11 cellular contexts compared by ENCODE assay signal in the genomic region with DNA sequence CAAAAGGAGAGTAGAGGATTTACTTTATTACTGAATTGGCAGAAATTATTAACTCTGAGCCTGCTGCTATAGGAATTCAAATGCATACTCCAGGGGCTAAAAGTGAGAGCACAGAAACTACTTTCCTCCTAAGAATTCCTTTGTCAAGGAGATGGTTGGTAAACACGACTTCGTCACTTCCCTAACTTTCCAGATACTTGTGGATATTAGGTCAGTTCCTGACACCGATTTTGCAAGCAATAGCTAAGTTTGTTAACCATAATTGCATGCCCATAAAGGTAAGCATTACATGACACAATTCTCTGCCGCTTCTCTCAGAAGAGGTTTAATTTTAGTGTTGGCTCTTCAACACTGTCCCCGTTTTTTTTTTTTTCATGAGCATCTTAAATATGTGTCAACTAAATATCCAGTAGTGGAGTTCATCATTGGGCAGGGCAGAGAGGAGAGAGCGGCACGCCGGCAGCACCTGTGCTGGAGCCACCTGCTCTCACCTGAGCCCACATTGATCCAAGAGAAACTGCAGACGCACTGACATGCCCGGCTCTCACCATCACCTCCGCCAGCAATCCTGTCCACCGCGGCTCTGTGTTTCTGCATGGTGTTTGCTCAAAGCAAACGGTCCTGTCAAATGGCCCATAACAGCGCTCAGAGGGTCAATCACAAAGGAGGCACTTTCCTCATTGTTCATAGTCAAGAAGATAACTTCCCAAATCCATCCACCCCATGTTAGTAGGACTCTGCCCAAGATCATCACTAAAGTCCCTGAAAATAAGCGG. TPM values are rescaled to one million over a fixed set of nuclear protein-coding genes. Genes with fewer than 3 reads are reported as not detected.
A peak's percentile ranks its signal among the peaks of the same experiment; 100 is the strongest.
DNase-seq lines count a peak whose midpoint lies in the region; ATAC-seq lines count a peak whose summit lies in the region.
"Had no signal": no experiment of that assay in that cellular context is flagged by ENCODE, and none has a peak within 500 bp of the region (broad histone marks: within the 10 kb centered on the region; RNA-seq: fewer than 3 reads in every experiment).

No MANE protein-coding gene starts in this region.

- in situ Hi-C loops in KBM-7 (cut with MboI; ENCODE audit: low pct_unique_long_range_greater_than_20kb, low sequenced_read_pairs) (no loop called here), GM23248 (cut with MboI) (no loop called here)

- H3K27ac ChIP-seq in CD4-positive, CD25-positive, alpha-beta regulatory T cell (ENCODE audit: insufficient read depth, low read length, poor library complexity, severe bottlenecking) = no peak overlapping the region
- H3K27ac ChIP-seq in muscle layer of colon (ENCODE audit: low read depth, low read length) (no peak overlapping the region), GM23248 (no peak overlapping the region)

- no peak overlapping the region for H3K4me2 ChIP-seq in GM23248 (ENCODE audit: unreplicated experiment)

- 86 to 87% methylated on average over 16 of the region's 16 CpGs for WGBS in GM23248 (ENCODE audit: low coverage in 1 of 2, low lambda C conversion rate in 2 of 2, missing lambda C conversion rate in 2 of 2), 2 experiments

- ATAC-seq in CD4-positive, CD25-positive, alpha-beta regulatory T cell (ENCODE audit: low read depth in 2 of 2) = no peak
- no peak for ATAC-seq in activated naive CD8-positive, alpha-beta T cell treated with anti-CD3 and anti-CD28 coated beads, Interleukin-2, amount 10 ng/mL, durations not matched to agents 7 days and 5 days (ENCODE audit: low read depth)

- H3K4me3 Mint-ChIP-seq in CD4-positive, CD25-positive, alpha-beta regulatory T cell = peak overlapping the region; percentile 2 to 91 (median 39)
- no peak overlapping the region for H3K4me3 Mint-ChIP-seq in activated naive CD8-positive, alpha-beta T cell treated with anti-CD3 and anti-CD28 coated beads, Interleukin-2, amount 10 ng/mL, durations not matched to agents 7 days and 5 days

- H3K4me1 Mint-ChIP-seq in CD4-positive, CD25-positive, alpha-beta regulatory T cell = peaks cover 12 to 72% (median 40%) of the 10 kb centered on the region in 4 donors
- H3K4me1 Mint-ChIP-seq in activated naive CD8-positive, alpha-beta T cell treated with anti-CD3 and anti-CD28 coated beads, Interleukin-2, amount 10 ng/mL, durations not matched to agents 7 days and 5 days = peaks cover 39% of the 10 kb centered on the region

- H3K4me1 ChIP-seq in CD4-positive, CD25-positive, alpha-beta regulatory T cell (ENCODE audit: control insufficient read depth, insufficient read depth, low read length, poor library complexity, severe bottlenecking) = peaks cover 36% of the 10 kb centered on the region
- H3K4me1 ChIP-seq in muscle layer of colon (ENCODE audit: insufficient read depth, low read length) (peaks cover 37% of the 10 kb centered on the region), GM23248 (ENCODE audit: insufficient read depth) (peaks cover 8% of the 10 kb centered on the region)

- no peaks in the 10 kb centered on the region for H3K9me3 Mint-ChIP-seq in CD4-positive, CD25-positive, alpha-beta regulatory T cell
- no peaks in the 10 kb centered on the region for H3K9me3 Mint-ChIP-seq in activated naive CD8-positive, alpha-beta T cell treated with anti-CD3 and anti-CD28 coated beads, Interleukin-2, amount 10 ng/mL, durations not matched to agents 7 days and 5 days

- H3K9ac ChIP-seq in muscle layer of colon (ENCODE audit: low read length) (peak overlapping the region; percentile 9), GM23248 (no peak overlapping the region)

- H3K9me2 ChIP-seq in GM23248 (ENCODE audit: insufficient read depth) = no peaks in the 10 kb centered on the region

- POLR2A ChIA-PET in activated naive CD8-positive, alpha-beta T cell treated with anti-CD3 and anti-CD28 coated beads, Interleukin-2, amount 10 ng/mL, durations not matched to agents 7 days and 5 days (lab: Charles Lee) = interaction anchor here (3.8 to 4.0 kb wide), 2 partner anchors 36 to 52 kb away, joined by 30 to 66 read pairs; a partner anchor contains a TSS

- H3K27me3 Mint-ChIP-seq in CD4-positive, CD25-positive, alpha-beta regulatory T cell = no peaks in the 10 kb centered on the region
- no peaks in the 10 kb centered on the region for H3K27me3 Mint-ChIP-seq in activated naive CD8-positive, alpha-beta T cell treated with anti-CD3 and anti-CD28 coated beads, Interleukin-2, amount 10 ng/mL, durations not matched to agents 7 days and 5 days

- H3F3A ChIP-seq in GM23248 (ENCODE audit: insufficient read depth) = peaks cover 14% of the 10 kb centered on the region

- no peak for DNase-seq in CD4-positive, CD25-positive, alpha-beta regulatory T cell
- DNase-seq in H7 (peak; percentile 14), KBM-7 (no peak), H4 (ENCODE audit: low spot score) (no peak), GM23248 (no peak)
- DNase-seq in activated naive CD8-positive, alpha-beta T cell treated with anti-CD3 and anti-CD28 coated beads, Interleukin-2, amount 10 ng/mL, durations not matched to agents 7 days and 5 days = no peak
- DNase-seq in stimulated activated CD4-positive, alpha-beta T cell treated with anti-CD3 and anti-CD28 coated beads, Interleukin-12 subunit alpha, Interleukin-12 subunit beta, amount 100 ng/mL, for 4 hours = no peak
- DNase-seq: activated CD8-positive, alpha-beta memory T cell treated with anti-CD3 and anti-CD28 coated beads for 24 hours; MV-4-11; NCI-H526 had no signal

- H2AFZ ChIP-seq in GM23248 = no peak overlapping the region

- peaks cover 4% of the 10 kb centered on the region for H3K36me3 Mint-ChIP-seq in CD4-positive, CD25-positive, alpha-beta regulatory T cell
- H3K36me3 Mint-ChIP-seq in activated naive CD8-positive, alpha-beta T cell treated with anti-CD3 and anti-CD28 coated beads, Interleukin-2, amount 10 ng/mL, durations not matched to agents 7 days and 5 days = peaks cover 5% of the 10 kb centered on the region

- H3K27ac Mint-ChIP-seq in CD4-positive, CD25-positive, alpha-beta regulatory T cell = peak overlapping the region in 2 of 3 donors; percentile 9 to 92
- peak overlapping the region; percentile 2 for H3K27ac Mint-ChIP-seq in activated naive CD8-positive, alpha-beta T cell treated with anti-CD3 and anti-CD28 coated beads, Interleukin-2, amount 10 ng/mL, durations not matched to agents 7 days and 5 days

- H4K20me1 ChIP-seq in GM23248 (ENCODE audit: insufficient read depth) = peaks cover 32% of the 10 kb centered on the region; the same call in 1 of the 2 replicates

- peaks cover 29% of the 10 kb centered on the region for H3K36me3 ChIP-seq in CD4-positive, CD25-positive, alpha-beta regulatory T cell (ENCODE audit: control insufficient read depth, insufficient read depth, low read length)
- peaks cover 7% of the 10 kb centered on the region for H3K36me3 ChIP-seq in H7 (replicated peaks; ENCODE audit: control insufficient read depth, insufficient read depth, low read length)
- H3K36me3 ChIP-seq in muscle layer of colon (ENCODE audit: insufficient read depth, low read length) = peaks cover 7% of the 10 kb centered on the region
- H3K36me3 ChIP-seq in GM23248 (ENCODE audit: low read depth) = no peaks in the 10 kb centered on the region

- H3K79me2 ChIP-seq in GM23248 (ENCODE audit: insufficient read depth) = peaks cover 75% of the 10 kb centered on the region

- H3K4me3 ChIP-seq in CD4-positive, CD25-positive, alpha-beta regulatory T cell (ENCODE audit: low read depth, low read length) = peak overlapping the region; percentile 35
- H3K4me3 ChIP-seq in H7 (ENCODE audit: insufficient read depth, low read depth, low read length) (no peak overlapping the region), muscle layer of colon (ENCODE audit: low read depth in 1 of 2, low read length in 2 of 2) (no peak overlapping the region), GM23248 (no peak overlapping the region)

- H3K9me3 ChIP-seq in CD4-positive, CD25-positive, alpha-beta regulatory T cell (ENCODE audit: control insufficient read depth in 2 of 2, low read length in 2 of 2) = no peaks in the 10 kb centered on the region
- H3K9me3 ChIP-seq in muscle layer of colon (ENCODE audit: low read length) (no peaks in the 10 kb centered on the region), GM23248 (ENCODE audit: low read depth) (no peaks in the 10 kb centered on the region)

- H3K27me3 ChIP-seq in CD4-positive, CD25-positive, alpha-beta regulatory T cell (ENCODE audit: control insufficient read depth, insufficient read depth, low read length) = no peaks in the 10 kb centered on the region
- no peaks in the 10 kb centered on the region for H3K27me3 ChIP-seq in H7 (ENCODE audit: control insufficient read depth, insufficient read depth, low read length)
- no peaks in the 10 kb centered on the region for H3K27me3 ChIP-seq in muscle layer of colon (ENCODE audit: control insufficient read depth in 1 of 2, insufficient read depth in 2 of 2, low read length in 2 of 2)
- no peaks in the 10 kb centered on the region for H3K27me3 ChIP-seq in GM23248 (replicated peaks; ENCODE audit: insufficient read depth)

RNA-seq across cellular contexts. Expression of a gene that starts 2.6 kb away (rescaled TPM):
- total RNA-seq in CD4-positive, CD25-positive, alpha-beta regulatory T cell = 62.5 TPM
- 1 to 10 TPM; 2.9 to 4.6 (median 3.9) TPM for polyA plus RNA-seq in CD4-positive, CD25-positive, alpha-beta regulatory T cell
- 12.0 and 14.2 TPM in 2 replicates for total RNA-seq in H7 (2014; rRNA removed; shearing (Covaris generic))
- total RNA-seq in activated naive CD8-positive, alpha-beta T cell treated with anti-CD3 and anti-CD28 coated beads, Interleukin-2, amount 10 ng/mL, durations not matched to agents 7 days and 5 days = 10 to 100 TPM; 16.4 to 21.2 TPM
- 4.2 and 4.8 TPM in 2 replicates for total RNA-seq in H4 (2014; rRNA removed; shearing (Covaris generic))
- 6.2 and 6.7 TPM in 2 replicates for total RNA-seq in GM23248 (2014; rRNA removed; shearing (Covaris generic))
- 3.3 and 4.4 TPM in 2 replicates for polyA plus RNA-seq in GM23248 (2016; fragmentation: Nextera tagmentation; extraction: Ambion mirVana)

RNA-seq across cellular contexts. Expression of a gene that starts 34.6 kb away (rescaled TPM):
- 71.0 TPM for total RNA-seq in CD4-positive, CD25-positive, alpha-beta regulatory T cell
- 10 to 100 TPM; 61.5 to 73.1 (median 65.6) TPM for polyA plus RNA-seq in CD4-positive, CD25-positive, alpha-beta regulatory T cell
- 58.0 and 62.9 TPM in 2 replicates for total RNA-seq in H7 (2014; rRNA removed; shearing (Covaris generic))
- 10 to 100 TPM; 63.6 to 68.8 TPM for total RNA-seq in activated naive CD8-positive, alpha-beta T cell treated with anti-CD3 and anti-CD28 coated beads, Interleukin-2, amount 10 ng/mL, durations not matched to agents 7 days and 5 days
- 290 and 299 TPM in 2 replicates for total RNA-seq in H4 (2014; rRNA removed; shearing (Covaris generic))
- total RNA-seq in GM23248 (2014; rRNA removed; shearing (Covaris generic)) = 65.8 and 79.0 TPM in 2 replicates
- polyA plus RNA-seq in GM23248 (2016; fragmentation: Nextera tagmentation; extraction: Ambion mirVana) = 89.9 and 92.9 TPM in 2 replicates

RNA-seq across cellular contexts. Expression of a gene that starts 35.6 kb away (rescaled TPM):
- 1.0 TPM for total RNA-seq in CD4-positive, CD25-positive, alpha-beta regulatory T cell
- 1 to 10 TPM; 2.7 to 5.7 (median 3.8) TPM for polyA plus RNA-seq in CD4-positive, CD25-positive, alpha-beta regulatory T cell
- 3.5 and 7.4 TPM in 2 replicates for total RNA-seq in H7 (2014; rRNA removed; shearing (Covaris generic))
- 1 to 10 TPM in 1 of 2 experiments, under 1 TPM in 1; 0.51 to 1.6 TPM for total RNA-seq in activated naive CD8-positive, alpha-beta T cell treated with anti-CD3 and anti-CD28 coated beads, Interleukin-2, amount 10 ng/mL, durations not matched to agents 7 days and 5 days
- 6.8 and 11.2 TPM in 2 replicates for total RNA-seq in H4 (2014; rRNA removed; shearing (Covaris generic))
- 1.3 TPM in 1 of 2 replicates, not detected in the other for total RNA-seq in GM23248 (2014; rRNA removed; shearing (Covaris generic))
- polyA plus RNA-seq in GM23248 (2016; fragmentation: Nextera tagmentation; extraction: Ambion mirVana) = 1.1 and 1.6 TPM in 2 replicates

RNA-seq across cellular contexts. Expression of a gene that starts 53.2 kb away (rescaled TPM):
- total RNA-seq in CD4-positive, CD25-positive, alpha-beta regulatory T cell = 93.1 TPM
- 10 to 100 TPM; 19.0 to 28.5 (median 24.6) TPM for polyA plus RNA-seq in CD4-positive, CD25-positive, alpha-beta regulatory T cell
- 12.5 and 14.7 TPM in 2 replicates for total RNA-seq in H7 (2014; rRNA removed; shearing (Covaris generic))
- total RNA-seq in activated naive CD8-positive, alpha-beta T cell treated with anti-CD3 and anti-CD28 coated beads, Interleukin-2, amount 10 ng/mL, durations not matched to agents 7 days and 5 days = 10 to 100 TPM; 43.4 to 44.5 TPM
- total RNA-seq in H4 (2014; rRNA removed; shearing (Covaris generic)) = 19.6 and 29.6 TPM in 2 replicates
- 39.7 and 43.2 TPM in 2 replicates for total RNA-seq in GM23248 (2014; rRNA removed; shearing (Covaris generic))
- 35.7 and 38.8 TPM in 2 replicates for polyA plus RNA-seq in GM23248 (2016; fragmentation: Nextera tagmentation; extraction: Ambion mirVana)
